ENCODE assay signal across 20 cellular contexts in the genomic region with DNA sequence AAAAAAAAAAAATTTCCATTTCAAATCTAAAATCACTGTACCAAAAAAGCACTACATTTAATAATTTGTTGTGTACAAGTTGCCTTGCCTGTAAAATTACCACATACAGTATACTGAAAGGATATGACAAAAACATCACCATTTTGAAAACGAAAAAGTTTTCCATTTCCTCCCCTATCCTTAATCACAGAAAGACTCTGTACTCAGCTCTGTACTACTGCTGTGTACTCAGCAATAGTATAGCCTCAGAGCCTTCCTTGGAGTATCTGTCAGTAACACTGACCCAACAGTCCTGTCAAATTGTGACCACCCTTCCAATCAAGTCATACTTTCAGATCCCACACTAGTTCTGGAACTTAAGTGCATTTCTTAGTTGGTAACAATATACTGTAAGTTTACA. TPM values are rescaled to one million over a fixed set of nuclear protein-coding genes. Genes with fewer than 3 reads are reported as not detected.
DNase-seq lines count a peak whose midpoint lies in the region; ATAC-seq lines count a peak whose summit lies in the region.
"Had no signal": no experiment of that assay in that cellular context is flagged by ENCODE, and none has a peak within 500 bp of the region (broad histone marks: within the 10 kb centered on the region; RNA-seq: fewer than 3 reads in every experiment).

No MANE protein-coding gene starts in this region.

- peak; percentile 70 for ATAC-seq in activated CD4-positive, alpha-beta T cell treated with anti-CD3 and anti-CD28 coated beads for 36 hours
- peak; percentile 73 for ATAC-seq in activated T-helper 17 cell treated with anti-CD3 and anti-CD28 coated beads, Interleukin-2, amount 50 U/mL, for 72 hours (replicated peaks)
- ATAC-seq in naive thymus-derived CD4-positive, alpha-beta T cell: no peak

- no peak overlapping the region for H3K4me3 ChIP-seq in CD4-positive, alpha-beta memory T cell (ENCODE audit: low read length in 2 of 2)
- H3K4me3 ChIP-seq in naive thymus-derived CD4-positive, alpha-beta T cell (ENCODE audit: low read length): no peak overlapping the region

- peaks cover 3% of the 10 kb centered on the region for H3K36me3 ChIP-seq in CD4-positive, alpha-beta memory T cell (ENCODE audit: insufficient read depth, low read length)
- no peaks in the 10 kb centered on the region for H3K36me3 ChIP-seq in naive thymus-derived CD4-positive, alpha-beta T cell (ENCODE audit: control insufficient read depth in 2 of 3, insufficient read depth in 3 of 3, low read length in 3 of 3)

- peaks cover 39% of the 10 kb centered on the region for H3K36me3 Mint-ChIP-seq in activated CD4-positive, alpha-beta T cell treated with anti-CD3 and anti-CD28 coated beads for 36 hours (ENCODE audit: low read depth)
- H3K36me3 Mint-ChIP-seq in CD4-positive, alpha-beta memory T cell: peaks cover 5 to 44% of the 10 kb centered on the region in 2 donors
- H3K36me3 Mint-ChIP-seq in activated T-helper 17 cell treated with anti-CD3 and anti-CD28 coated beads, Interleukin-2, amount 50 U/mL, for 72 hours (ENCODE audit: low read depth): peaks cover 72% of the 10 kb centered on the region
- H3K36me3 Mint-ChIP-seq in naive thymus-derived CD4-positive, alpha-beta T cell: peaks cover 0 to 30% (median 0%) of the 10 kb centered on the region in 5 donors
- H3K36me3 Mint-ChIP-seq: type B pancreatic cell had no signal

- no peak overlapping the region for H3K27ac ChIP-seq in CD4-positive, alpha-beta memory T cell (ENCODE audit: low read depth, low read length)
- H3K27ac ChIP-seq in naive thymus-derived CD4-positive, alpha-beta T cell (ENCODE audit: low read depth, low read length): no peak overlapping the region
- H3K27ac ChIP-seq: VCaP had no signal

- no peak for DNase-seq in activated CD4-positive, alpha-beta T cell treated with anti-CD3 and anti-CD28 coated beads for 36 hours
- no peak for DNase-seq in activated CD4-positive, alpha-beta T cell treated with anti-CD3 and anti-CD28 coated beads, Interleukin-2, amount 50 U/mL, for 48 hours
- DNase-seq in CD4-positive, alpha-beta memory T cell: no peak
- no peak for DNase-seq in naive thymus-derived CD4-positive, alpha-beta T cell
- no peak for DNase-seq in D341Med (ENCODE audit: low spot score)
- no peak for DNase-seq in UCSD-AML1 (lab: John Stamatoyannopoulos, UW; ENCODE audit: unreplicated experiment)
- no peak for DNase-seq in G401 (ENCODE audit: low spot score)
- DNase-seq: 8988T; amniotic stem cell; COR-L47; DMS79 treated with DMSO at 0.1 percent for 48 hours; glutamatergic neuron; HFFc6; NCI-H1048; NCI-H187 treated with DMSO at 0.1 percent for 48 hours; SHP77 treated with DMSO at 0.1 percent for 48 hours; stimulated activated CD4-positive, alpha-beta T cell treated with anti-CD3 and anti-CD28 coated beads, Interleukin-4, amount 100 ng/mL, for 1 hour had no signal

- intact Hi-C loops in activated CD4-positive, alpha-beta T cell treated with anti-CD3 and anti-CD28 coated beads for 36 hours (cut with DNase I, micrococcal nuclease): loop anchor here in 1 of 2 experiments (10.0 kb wide), 1 partner anchor 260 kb away; a partner anchor contains a TSS
- intact Hi-C loops in CD4-positive, alpha-beta memory T cell (cut with micrococcal nuclease): no loop called here
- intact Hi-C loops in naive thymus-derived CD4-positive, alpha-beta T cell (cut with micrococcal nuclease): loop anchor here (5.0 to 10.0 kb wide), 2 partner anchors 47 to 110 kb away; a partner anchor contains a TSS

- H3K4me1 ChIP-seq in CD4-positive, alpha-beta memory T cell (ENCODE audit: insufficient read depth, low read length): peaks cover 59% of the 10 kb centered on the region
- peaks cover 9 to 25% of the 10 kb centered on the region in 2 donors for H3K4me1 ChIP-seq in naive thymus-derived CD4-positive, alpha-beta T cell (ENCODE audit: control insufficient read depth in 2 of 2, insufficient read depth in 2 of 2, low read length in 2 of 2)

- no peaks in the 10 kb centered on the region for H3K27me3 ChIP-seq in CD4-positive, alpha-beta memory T cell (ENCODE audit: insufficient read depth, low read length)
- H3K27me3 ChIP-seq in naive thymus-derived CD4-positive, alpha-beta T cell (ENCODE audit: control insufficient read depth in 2 of 2, insufficient read depth in 2 of 2, low read length in 2 of 2): no peaks in the 10 kb centered on the region

- POLR2A ChIA-PET in activated CD4-positive, alpha-beta T cell treated with anti-CD3 and anti-CD28 coated beads for 36 hours (lab: Charles Lee): interaction anchor here (0.6 kb wide), 1 partner anchor 205 kb away, joined by 4 read pairs; no protein-coding TSS in a partner anchor
- POLR2A ChIA-PET in CD4-positive, alpha-beta memory T cell (lab: Charles Lee; ENCODE audit: partially characterized antibody): interaction anchor here (0.6 kb wide), 1 partner anchor 1055 kb away, joined by 3 read pairs; no protein-coding TSS in a partner anchor
- POLR2A ChIA-PET in naive thymus-derived CD4-positive, alpha-beta T cell (lab: Charles Lee): interaction anchor here (0.8 kb wide), 1 partner anchor 1692 kb away, joined by 3 read pairs; no protein-coding TSS in a partner anchor

- peaks cover 81% of the 10 kb centered on the region for H3K4me1 Mint-ChIP-seq in activated CD4-positive, alpha-beta T cell treated with anti-CD3 and anti-CD28 coated beads for 36 hours
- H3K4me1 Mint-ChIP-seq in CD4-positive, alpha-beta memory T cell: peaks cover 54 to 83% (median 62%) of the 10 kb centered on the region in 4 donors
- peaks cover 50% of the 10 kb centered on the region for H3K4me1 Mint-ChIP-seq in activated T-helper 17 cell treated with anti-CD3 and anti-CD28 coated beads, Interleukin-2, amount 50 U/mL, for 72 hours
- H3K4me1 Mint-ChIP-seq in naive thymus-derived CD4-positive, alpha-beta T cell: peaks cover 52 to 81% (median 73%) of the 10 kb centered on the region in 7 donors

- H3K27me3 Mint-ChIP-seq in activated CD4-positive, alpha-beta T cell treated with anti-CD3 and anti-CD28 coated beads for 36 hours: no peaks in the 10 kb centered on the region
- H3K27me3 Mint-ChIP-seq in CD4-positive, alpha-beta memory T cell: no peaks in the 10 kb centered on the region
- H3K27me3 Mint-ChIP-seq in activated T-helper 17 cell treated with anti-CD3 and anti-CD28 coated beads, Interleukin-2, amount 50 U/mL, for 72 hours: no peaks in the 10 kb centered on the region
- no peaks in the 10 kb centered on the region for H3K27me3 Mint-ChIP-seq in naive thymus-derived CD4-positive, alpha-beta T cell
- H3K27me3 Mint-ChIP-seq: type B pancreatic cell had no signal

- no peak overlapping the region for H3K4me3 Mint-ChIP-seq in activated CD4-positive, alpha-beta T cell treated with anti-CD3 and anti-CD28 coated beads for 36 hours
- peak overlapping the region in 1 of 8 donors; percentile 49 for H3K4me3 Mint-ChIP-seq in CD4-positive, alpha-beta memory T cell
- H3K4me3 Mint-ChIP-seq in activated T-helper 17 cell treated with anti-CD3 and anti-CD28 coated beads, Interleukin-2, amount 50 U/mL, for 72 hours: peak overlapping the region; percentile 9
- peak overlapping the region in 4 of 10 donors; percentile 11 to 42 (median 23) for H3K4me3 Mint-ChIP-seq in naive thymus-derived CD4-positive, alpha-beta T cell
- H3K4me3 Mint-ChIP-seq: HFFc6, type B pancreatic cell had no signal

- CTCF ChIA-PET in activated CD4-positive, alpha-beta T cell treated with anti-CD3 and anti-CD28 coated beads for 36 hours (lab: Charles Lee): interaction anchor here (0.9 to 2.6 kb wide), 2 partner anchors 15 to 48 kb away, joined by 3 to 14 read pairs; a partner anchor contains a TSS
- CTCF ChIA-PET in CD4-positive, alpha-beta memory T cell (lab: Charles Lee; ENCODE audit: partially characterized antibody): interaction anchor here (0.7 to 1.7 kb wide), 2 partner anchors 349 to 698 kb away, joined by 3 read pairs; no protein-coding TSS in a partner anchor
- CTCF ChIA-PET in naive thymus-derived CD4-positive, alpha-beta T cell (lab: Charles Lee): no interaction called here

- in situ Hi-C loops in G401 (cut with HindIII; ENCODE audit: low sequenced_read_pairs): no loop called here

- no peaks in the 10 kb centered on the region for H3K9me3 ChIP-seq in CD4-positive, alpha-beta memory T cell (ENCODE audit: control insufficient read depth in 1 of 2, low read length in 2 of 2)
- H3K9me3 ChIP-seq in naive thymus-derived CD4-positive, alpha-beta T cell (ENCODE audit: control insufficient read depth in 2 of 3, low read length in 3 of 3): no peaks in the 10 kb centered on the region

- H3K9me3 Mint-ChIP-seq in activated CD4-positive, alpha-beta T cell treated with anti-CD3 and anti-CD28 coated beads for 36 hours (ENCODE audit: low read depth): no peaks in the 10 kb centered on the region
- no peaks in the 10 kb centered on the region for H3K9me3 Mint-ChIP-seq in CD4-positive, alpha-beta memory T cell
- H3K9me3 Mint-ChIP-seq in activated T-helper 17 cell treated with anti-CD3 and anti-CD28 coated beads, Interleukin-2, amount 50 U/mL, for 72 hours: no peaks in the 10 kb centered on the region
- H3K9me3 Mint-ChIP-seq in naive thymus-derived CD4-positive, alpha-beta T cell: no peaks in the 10 kb centered on the region
- H3K9me3 Mint-ChIP-seq: HFFc6, type B pancreatic cell had no signal

- H3K27ac Mint-ChIP-seq in activated CD4-positive, alpha-beta T cell treated with anti-CD3 and anti-CD28 coated beads for 36 hours: peak overlapping the region; percentile 61
- H3K27ac Mint-ChIP-seq in CD4-positive, alpha-beta memory T cell: peak overlapping the region in 4 of 7 donors; percentile 43 to 83 (median 64)
- H3K27ac Mint-ChIP-seq in activated T-helper 17 cell treated with anti-CD3 and anti-CD28 coated beads, Interleukin-2, amount 50 U/mL, for 72 hours: peak overlapping the region; percentile 79
- peak overlapping the region in 8 of 9 donors; percentile 62 to 88 (median 70) for H3K27ac Mint-ChIP-seq in naive thymus-derived CD4-positive, alpha-beta T cell
- H3K27ac Mint-ChIP-seq: HFFc6, type B pancreatic cell had no signal

RNA-seq across cellular contexts. Expression of a gene that starts 48.0 kb away (rescaled TPM):
- total RNA-seq in activated CD4-positive, alpha-beta T cell treated with anti-CD3 and anti-CD28 coated beads for 36 hours: 100 to 1,000 TPM; 132 to 143 TPM
- 100 to 1,000 TPM; 145 to 149 TPM for total RNA-seq in CD4-positive, alpha-beta memory T cell
- polyA plus RNA-seq in CD4-positive, alpha-beta memory T cell: 10 to 100 TPM; 45.6 to 76.2 TPM
- 100 to 1,000 TPM; 118 to 143 TPM for total RNA-seq in activated T-helper 17 cell treated with anti-CD3 and anti-CD28 coated beads, Interleukin-2, amount 50 U/mL, for 72 hours
- total RNA-seq in naive thymus-derived CD4-positive, alpha-beta T cell: 100 to 1,000 TPM; 107 to 148 (median 129) TPM
- polyA plus RNA-seq in naive thymus-derived CD4-positive, alpha-beta T cell: 10 to 100 TPM; 41.1 to 76.4 TPM
- total RNA-seq in G401 (2014; rRNA removed; shearing (Covaris generic)): 58.7 and 94.4 TPM in 2 replicates

RNA-seq across cellular contexts. Expression of a gene that starts 56.0 kb away (rescaled TPM):
- total RNA-seq in activated CD4-positive, alpha-beta T cell treated with anti-CD3 and anti-CD28 coated beads for 36 hours: under 1 TPM in 1 of 2 experiments, not detected in 1; 0.21 TPM
- total RNA-seq in CD4-positive, alpha-beta memory T cell: 1 to 10 TPM in 1 of 2 experiments, under 1 TPM in 1; 0.55 to 1.7 TPM
- not detected for polyA plus RNA-seq in CD4-positive, alpha-beta memory T cell
- total RNA-seq in activated T-helper 17 cell treated with anti-CD3 and anti-CD28 coated beads, Interleukin-2, amount 50 U/mL, for 72 hours: 1 to 10 TPM; 1.1 to 1.7 TPM
- 1 to 10 TPM in 4 of 5 experiments, under 1 TPM in 1; 0.99 to 1.7 (median 1.4) TPM for total RNA-seq in naive thymus-derived CD4-positive, alpha-beta T cell
- polyA plus RNA-seq in naive thymus-derived CD4-positive, alpha-beta T cell: not detected
- not detected in 2 replicates for total RNA-seq in G401 (2014; rRNA removed; shearing (Covaris generic))
